Comparison of ENCODE assay signal across 1 cellular context in the genomic region with DNA sequence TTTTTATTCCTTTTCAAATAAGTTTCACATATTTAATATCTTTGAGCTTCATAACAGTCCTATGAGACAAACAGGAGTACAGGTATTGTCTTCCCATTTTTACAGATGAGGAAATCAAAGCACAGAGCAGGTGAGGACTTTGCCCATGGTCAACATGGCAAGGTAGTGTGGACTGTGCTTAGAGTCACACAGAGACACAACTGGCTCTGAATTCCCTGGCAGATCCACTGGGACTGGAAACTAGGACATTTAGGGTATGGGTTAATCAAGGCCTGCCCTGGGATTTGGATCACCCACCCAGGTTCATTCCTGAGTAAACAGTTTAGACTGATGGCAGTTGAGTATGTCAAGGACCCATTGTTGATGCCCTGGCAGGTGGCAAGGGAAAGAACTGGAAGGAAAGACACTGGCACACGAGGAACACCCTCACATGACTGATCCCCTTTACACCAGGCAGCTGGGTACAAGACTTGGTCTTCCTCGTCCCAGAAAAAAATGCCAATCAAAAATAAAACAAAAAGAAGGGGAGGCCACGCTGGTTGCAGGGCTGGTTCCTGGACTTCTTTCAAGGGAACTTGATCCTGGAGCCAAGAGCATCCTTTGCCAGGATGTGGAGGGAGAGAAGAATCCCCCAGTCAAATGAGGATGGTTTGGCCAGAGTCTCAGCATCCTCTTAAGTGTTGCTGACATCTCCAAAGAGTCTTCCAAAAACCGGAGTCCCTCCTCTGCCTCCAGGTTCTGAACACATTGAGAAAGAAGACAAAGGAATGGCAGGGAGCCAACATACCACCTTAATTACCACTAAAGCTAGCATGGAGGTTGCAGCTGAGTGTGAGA.
TF ChIP-seq lines count a peak whose summit lies in the region.

No MANE protein-coding gene starts in this region.

TF ChIP-seq in WTC11, 78 proteins besides CTCF, POLR2A, EP300 and RAD21 (continued from another document):
- TF ChIP-seq, protein P1, sequence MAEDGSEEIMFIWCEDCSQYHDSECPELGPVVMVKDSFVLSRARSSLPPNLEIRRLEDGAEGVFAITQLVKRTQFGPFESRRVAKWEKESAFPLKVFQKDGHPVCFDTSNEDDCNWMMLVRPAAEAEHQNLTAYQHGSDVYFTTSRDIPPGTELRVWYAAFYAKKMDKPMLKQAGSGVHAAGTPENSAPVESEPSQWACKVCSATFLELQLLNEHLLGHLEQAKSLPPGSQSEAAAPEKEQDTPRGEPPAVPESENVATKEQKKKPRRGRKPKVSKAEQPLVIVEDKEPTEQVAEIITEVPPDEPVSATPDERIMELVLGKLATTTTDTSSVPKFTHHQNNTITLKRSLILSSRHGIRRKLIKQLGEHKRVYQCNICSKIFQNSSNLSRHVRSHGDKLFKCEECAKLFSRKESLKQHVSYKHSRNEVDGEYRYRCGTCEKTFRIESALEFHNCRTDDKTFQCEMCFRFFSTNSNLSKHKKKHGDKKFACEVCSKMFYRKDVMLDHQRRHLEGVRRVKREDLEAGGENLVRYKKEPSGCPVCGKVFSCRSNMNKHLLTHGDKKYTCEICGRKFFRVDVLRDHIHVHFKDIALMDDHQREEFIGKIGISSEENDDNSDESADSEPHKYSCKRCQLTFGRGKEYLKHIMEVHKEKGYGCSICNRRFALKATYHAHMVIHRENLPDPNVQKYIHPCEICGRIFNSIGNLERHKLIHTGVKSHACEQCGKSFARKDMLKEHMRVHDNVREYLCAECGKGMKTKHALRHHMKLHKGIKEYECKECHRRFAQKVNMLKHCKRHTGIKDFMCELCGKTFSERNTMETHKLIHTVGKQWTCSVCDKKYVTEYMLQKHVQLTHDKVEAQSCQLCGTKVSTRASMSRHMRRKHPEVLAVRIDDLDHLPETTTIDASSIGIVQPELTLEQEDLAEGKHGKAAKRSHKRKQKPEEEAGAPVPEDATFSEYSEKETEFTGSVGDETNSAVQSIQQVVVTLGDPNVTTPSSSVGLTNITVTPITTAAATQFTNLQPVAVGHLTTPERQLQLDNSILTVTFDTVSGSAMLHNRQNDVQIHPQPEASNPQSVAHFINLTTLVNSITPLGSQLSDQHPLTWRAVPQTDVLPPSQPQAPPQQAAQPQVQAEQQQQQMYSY (CRISPR knock-in tag; IDR thresholded peaks at IDR 0.05) = no peak
- TF ChIP-seq, protein P2, sequence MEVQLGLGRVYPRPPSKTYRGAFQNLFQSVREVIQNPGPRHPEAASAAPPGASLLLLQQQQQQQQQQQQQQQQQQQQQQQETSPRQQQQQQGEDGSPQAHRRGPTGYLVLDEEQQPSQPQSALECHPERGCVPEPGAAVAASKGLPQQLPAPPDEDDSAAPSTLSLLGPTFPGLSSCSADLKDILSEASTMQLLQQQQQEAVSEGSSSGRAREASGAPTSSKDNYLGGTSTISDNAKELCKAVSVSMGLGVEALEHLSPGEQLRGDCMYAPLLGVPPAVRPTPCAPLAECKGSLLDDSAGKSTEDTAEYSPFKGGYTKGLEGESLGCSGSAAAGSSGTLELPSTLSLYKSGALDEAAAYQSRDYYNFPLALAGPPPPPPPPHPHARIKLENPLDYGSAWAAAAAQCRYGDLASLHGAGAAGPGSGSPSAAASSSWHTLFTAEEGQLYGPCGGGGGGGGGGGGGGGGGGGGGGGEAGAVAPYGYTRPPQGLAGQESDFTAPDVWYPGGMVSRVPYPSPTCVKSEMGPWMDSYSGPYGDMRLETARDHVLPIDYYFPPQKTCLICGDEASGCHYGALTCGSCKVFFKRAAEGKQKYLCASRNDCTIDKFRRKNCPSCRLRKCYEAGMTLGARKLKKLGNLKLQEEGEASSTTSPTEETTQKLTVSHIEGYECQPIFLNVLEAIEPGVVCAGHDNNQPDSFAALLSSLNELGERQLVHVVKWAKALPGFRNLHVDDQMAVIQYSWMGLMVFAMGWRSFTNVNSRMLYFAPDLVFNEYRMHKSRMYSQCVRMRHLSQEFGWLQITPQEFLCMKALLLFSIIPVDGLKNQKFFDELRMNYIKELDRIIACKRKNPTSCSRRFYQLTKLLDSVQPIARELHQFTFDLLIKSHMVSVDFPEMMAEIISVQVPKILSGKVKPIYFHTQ (CRISPR knock-in tag; IDR thresholded peaks at IDR 0.05) = no peak
- no peak for TF ChIP-seq ZBTB21 (CRISPR knock-in tag; IDR thresholded peaks at IDR 0.05; ENCODE audit: borderline replicate concordance)
TF ChIP-seq in WTC11: peak in this region for 0.
